ENCODE assay signal across 1 cellular context in genomic region chr15:59674501-59674900, GRCh38.
TF ChIP-seq lines count a peak whose summit lies in the region.

No MANE protein-coding gene starts in this region.

TF ChIP-seq in HepG2, 621 proteins besides CTCF, POLR2A, EP300 and RAD21 (continued from another document):
- TF ChIP-seq CERS6 (CRISPR knock-in tag; IDR thresholded peaks at IDR 0.05): no peak
- TF ChIP-seq MEIS1 (CRISPR knock-in tag; IDR thresholded peaks at IDR 0.05; ENCODE audit: borderline replicate concordance): no peak
- no peak for TF ChIP-seq TGIF2 (CRISPR knock-in tag; IDR thresholded peaks at IDR 0.05)
- no peak for TF ChIP-seq ZNF768 (CRISPR knock-in tag; IDR thresholded peaks at IDR 0.05)
- no peak for TF ChIP-seq ZNF530 (CRISPR knock-in tag; IDR thresholded peaks at IDR 0.05; ENCODE audit: low read depth)
- no peak for TF ChIP-seq ZNF670 (CRISPR knock-in tag; IDR thresholded peaks at IDR 0.05; ENCODE audit: borderline replicate concordance)
- no peak for TF ChIP-seq HMG20B (CRISPR knock-in tag; conservative IDR thresholded peaks at IDR 0.05)
- TF ChIP-seq CEBPG (CRISPR knock-in tag; IDR thresholded peaks at IDR 0.05): no peak
- no peak for TF ChIP-seq ZNF740 (CRISPR knock-in tag; IDR thresholded peaks at IDR 0.05)
- no peak for TF ChIP-seq ZMAT5 (CRISPR knock-in tag; IDR thresholded peaks at IDR 0.05; ENCODE audit: borderline replicate concordance, low read depth)
- TF ChIP-seq FOXP1 (IDR thresholded peaks at IDR 0.05): no peak
- no peak for TF ChIP-seq FOXP1 (CRISPR knock-in tag; IDR thresholded peaks at IDR 0.05)
- TF ChIP-seq ZNF639 (CRISPR knock-in tag; conservative IDR thresholded peaks at IDR 0.05): no peak
